1 cellular context compared by ENCODE assay signal in genomic region chrX:64394874-64395567, GRCh38.
A peak's percentile ranks its signal among the peaks of the same experiment; 100 is the strongest.
TF ChIP-seq lines count a peak whose summit lies in the region.

Gene MTMR8 (minus strand): TSS chrX:64395452. CDS start chrX:64395363, 89 bp downstream.

TF ChIP-seq in GM12878, 131 proteins besides CTCF, POLR2A, EP300 and RAD21:
- peak; percentile 71; the same call in 1 of the 2 replicates for TF ChIP-seq RAD51 (IDR thresholded peaks at IDR 0.05)
- TF ChIP-seq CHD2 (IDR thresholded peaks at IDR 0.05; ENCODE audit: borderline replicate concordance, low read depth, low read length), result peak; percentile 99
- peak; percentile 73 for TF ChIP-seq IRF5 (IDR thresholded peaks at IDR 0.05; ENCODE audit: borderline replicate concordance)
- TF ChIP-seq CREB1 (IDR thresholded peaks at IDR 0.05; ENCODE audit: low read depth), result no peak
- no peak for TF ChIP-seq RELA (IDR thresholded peaks at IDR 0.05; ENCODE audit: borderline replicate concordance, partially characterized antibody)
- peak; percentile 99 for TF ChIP-seq YY1 (IDR thresholded peaks at IDR 0.05; ENCODE audit: low read depth, low read length)
- no peak for TF ChIP-seq MEF2A (IDR thresholded peaks at IDR 0.05; ENCODE audit: insufficient read depth, low read depth, low read length)
- no peak for TF ChIP-seq LARP7 (IDR thresholded peaks at IDR 0.05)
- peak; percentile 95 for TF ChIP-seq RCOR1 (conservative IDR thresholded peaks at IDR 0.05; ENCODE audit: low read depth, low read length)
- TF ChIP-seq MXI1 (IDR thresholded peaks at IDR 0.05; ENCODE audit: low read depth, low read length), result no peak
- TF ChIP-seq SREBF1 (IDR thresholded peaks at IDR 0.05; ENCODE audit: low read length), result no peak
- no peak for TF ChIP-seq MAX (IDR thresholded peaks at IDR 0.05; ENCODE audit: low read depth, low read length)
- TF ChIP-seq FOS (IDR thresholded peaks at IDR 0.05; ENCODE audit: borderline replicate concordance, extremely low read depth, insufficient read length), result no peak
- TF ChIP-seq ZSCAN29 (IDR thresholded peaks at IDR 0.05), result no peak
- 0 out of 2 replicates have a peak, but pooled peaks have one; percentile 25 for TF ChIP-seq RB1 (IDR thresholded peaks at IDR 0.05; ENCODE audit: borderline replicate concordance)
- TF ChIP-seq SIN3A (IDR thresholded peaks at IDR 0.05; ENCODE audit: low read depth, low read length), result no peak; the same call in 1 of the 2 replicates
- TF ChIP-seq, protein P1, sequence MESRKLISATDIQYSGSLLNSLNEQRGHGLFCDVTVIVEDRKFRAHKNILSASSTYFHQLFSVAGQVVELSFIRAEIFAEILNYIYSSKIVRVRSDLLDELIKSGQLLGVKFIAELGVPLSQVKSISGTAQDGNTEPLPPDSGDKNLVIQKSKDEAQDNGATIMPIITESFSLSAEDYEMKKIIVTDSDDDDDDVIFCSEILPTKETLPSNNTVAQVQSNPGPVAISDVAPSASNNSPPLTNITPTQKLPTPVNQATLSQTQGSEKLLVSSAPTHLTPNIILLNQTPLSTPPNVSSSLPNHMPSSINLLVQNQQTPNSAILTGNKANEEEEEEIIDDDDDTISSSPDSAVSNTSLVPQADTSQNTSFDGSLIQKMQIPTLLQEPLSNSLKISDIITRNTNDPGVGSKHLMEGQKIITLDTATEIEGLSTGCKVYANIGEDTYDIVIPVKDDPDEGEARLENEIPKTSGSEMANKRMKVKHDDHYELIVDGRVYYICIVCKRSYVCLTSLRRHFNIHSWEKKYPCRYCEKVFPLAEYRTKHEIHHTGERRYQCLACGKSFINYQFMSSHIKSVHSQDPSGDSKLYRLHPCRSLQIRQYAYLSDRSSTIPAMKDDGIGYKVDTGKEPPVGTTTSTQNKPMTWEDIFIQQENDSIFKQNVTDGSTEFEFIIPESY (IDR thresholded peaks at IDR 0.05), result no peak
- TF ChIP-seq, protein P2, sequence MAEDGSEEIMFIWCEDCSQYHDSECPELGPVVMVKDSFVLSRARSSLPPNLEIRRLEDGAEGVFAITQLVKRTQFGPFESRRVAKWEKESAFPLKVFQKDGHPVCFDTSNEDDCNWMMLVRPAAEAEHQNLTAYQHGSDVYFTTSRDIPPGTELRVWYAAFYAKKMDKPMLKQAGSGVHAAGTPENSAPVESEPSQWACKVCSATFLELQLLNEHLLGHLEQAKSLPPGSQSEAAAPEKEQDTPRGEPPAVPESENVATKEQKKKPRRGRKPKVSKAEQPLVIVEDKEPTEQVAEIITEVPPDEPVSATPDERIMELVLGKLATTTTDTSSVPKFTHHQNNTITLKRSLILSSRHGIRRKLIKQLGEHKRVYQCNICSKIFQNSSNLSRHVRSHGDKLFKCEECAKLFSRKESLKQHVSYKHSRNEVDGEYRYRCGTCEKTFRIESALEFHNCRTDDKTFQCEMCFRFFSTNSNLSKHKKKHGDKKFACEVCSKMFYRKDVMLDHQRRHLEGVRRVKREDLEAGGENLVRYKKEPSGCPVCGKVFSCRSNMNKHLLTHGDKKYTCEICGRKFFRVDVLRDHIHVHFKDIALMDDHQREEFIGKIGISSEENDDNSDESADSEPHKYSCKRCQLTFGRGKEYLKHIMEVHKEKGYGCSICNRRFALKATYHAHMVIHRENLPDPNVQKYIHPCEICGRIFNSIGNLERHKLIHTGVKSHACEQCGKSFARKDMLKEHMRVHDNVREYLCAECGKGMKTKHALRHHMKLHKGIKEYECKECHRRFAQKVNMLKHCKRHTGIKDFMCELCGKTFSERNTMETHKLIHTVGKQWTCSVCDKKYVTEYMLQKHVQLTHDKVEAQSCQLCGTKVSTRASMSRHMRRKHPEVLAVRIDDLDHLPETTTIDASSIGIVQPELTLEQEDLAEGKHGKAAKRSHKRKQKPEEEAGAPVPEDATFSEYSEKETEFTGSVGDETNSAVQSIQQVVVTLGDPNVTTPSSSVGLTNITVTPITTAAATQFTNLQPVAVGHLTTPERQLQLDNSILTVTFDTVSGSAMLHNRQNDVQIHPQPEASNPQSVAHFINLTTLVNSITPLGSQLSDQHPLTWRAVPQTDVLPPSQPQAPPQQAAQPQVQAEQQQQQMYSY (CRISPR knock-in tag; IDR thresholded peaks at IDR 0.05), result no peak
- no peak for TF ChIP-seq CBX3 (IDR thresholded peaks at IDR 0.05; ENCODE audit: borderline replicate concordance, low read depth)
- no peak for TF ChIP-seq GABPA (IDR thresholded peaks at IDR 0.05; ENCODE audit: low read depth)
- no peak for TF ChIP-seq NRF1 (conservative IDR thresholded peaks at IDR 0.05; ENCODE audit: low read depth, low read length)
- TF ChIP-seq BCL3 (IDR thresholded peaks at IDR 0.05; ENCODE audit: borderline replicate concordance, insufficient read depth, low read depth, low read length, poor library complexity, severe bottlenecking), result no peak
- peak in 1 of 2 experiments; percentile 50; a peak in 1 of 3 replicates for TF ChIP-seq EGR1 (IDR thresholded peaks at IDR 0.05; ENCODE audit: borderline replicate concordance in 1 of 2, low read depth in 2 of 2, low read length in 2 of 2)
- TF ChIP-seq USF2 (IDR thresholded peaks at IDR 0.05; ENCODE audit: borderline replicate concordance, low read depth, low read length), result peak; percentile 27
- TF ChIP-seq TARDBP (IDR thresholded peaks at IDR 0.05; ENCODE audit: borderline replicate concordance), result no peak
- TF ChIP-seq, protein P3, sequence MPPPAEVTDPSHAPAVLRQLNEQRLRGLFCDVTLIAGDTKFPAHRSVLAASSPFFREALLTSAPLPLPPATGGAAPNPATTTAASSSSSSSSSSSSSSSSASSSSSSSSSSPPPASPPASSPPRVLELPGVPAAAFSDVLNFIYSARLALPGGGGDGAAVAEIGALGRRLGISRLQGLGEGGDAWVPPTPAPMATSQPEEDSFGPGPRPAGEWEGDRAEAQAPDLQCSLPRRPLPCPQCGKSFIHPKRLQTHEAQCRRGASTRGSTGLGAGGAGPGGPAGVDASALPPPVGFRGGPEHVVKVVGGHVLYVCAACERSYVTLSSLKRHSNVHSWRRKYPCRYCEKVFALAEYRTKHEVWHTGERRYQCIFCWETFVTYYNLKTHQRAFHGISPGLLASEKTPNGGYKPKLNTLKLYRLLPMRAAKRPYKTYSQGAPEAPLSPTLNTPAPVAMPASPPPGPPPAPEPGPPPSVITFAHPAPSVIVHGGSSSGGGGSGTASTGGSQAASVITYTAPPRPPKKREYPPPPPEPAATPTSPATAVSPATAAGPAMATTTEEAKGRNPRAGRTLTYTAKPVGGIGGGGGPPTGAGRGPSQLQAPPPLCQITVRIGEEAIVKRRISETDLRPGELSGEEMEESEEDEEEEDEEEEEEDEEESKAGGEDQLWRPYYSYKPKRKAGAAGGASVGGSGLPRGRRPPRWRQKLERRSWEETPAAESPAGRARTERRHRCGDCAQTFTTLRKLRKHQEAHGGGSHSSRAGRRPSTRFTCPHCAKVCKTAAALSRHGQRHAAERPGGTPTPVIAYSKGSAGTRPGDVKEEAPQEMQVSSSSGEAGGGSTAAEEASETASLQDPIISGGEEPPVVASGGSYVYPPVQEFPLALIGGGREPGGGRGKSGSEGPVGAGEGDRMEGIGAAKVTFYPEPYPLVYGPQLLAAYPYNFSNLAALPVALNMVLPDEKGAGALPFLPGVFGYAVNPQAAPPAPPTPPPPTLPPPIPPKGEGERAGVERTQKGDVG (CRISPR knock-in tag; IDR thresholded peaks at IDR 0.05), result no peak
- no peak for TF ChIP-seq SMAD5 (IDR thresholded peaks at IDR 0.05; ENCODE audit: low read depth)
- no peak for TF ChIP-seq ZNF24 (IDR thresholded peaks at IDR 0.05)
- TF ChIP-seq SREBF2 (IDR thresholded peaks at IDR 0.05; ENCODE audit: low read length), result no peak
- TF ChIP-seq BHLHE40 (IDR thresholded peaks at IDR 0.05; ENCODE audit: borderline replicate concordance in 1 of 2, low read depth in 2 of 2, low read length in 1 of 2), result peak; percentile 51 to 57; a peak in 2 of 4 replicates
- no peak for TF ChIP-seq ZNF622 (IDR thresholded peaks at IDR 0.05)
- no peak for TF ChIP-seq WRNIP1 (IDR thresholded peaks at IDR 0.05; ENCODE audit: borderline replicate concordance, low read depth, low read length)
- TF ChIP-seq NR2C2 (IDR thresholded peaks at IDR 0.05; ENCODE audit: borderline replicate concordance, control insufficient read depth, insufficient read length, low read depth), result no peak
- TF ChIP-seq, protein P4, sequence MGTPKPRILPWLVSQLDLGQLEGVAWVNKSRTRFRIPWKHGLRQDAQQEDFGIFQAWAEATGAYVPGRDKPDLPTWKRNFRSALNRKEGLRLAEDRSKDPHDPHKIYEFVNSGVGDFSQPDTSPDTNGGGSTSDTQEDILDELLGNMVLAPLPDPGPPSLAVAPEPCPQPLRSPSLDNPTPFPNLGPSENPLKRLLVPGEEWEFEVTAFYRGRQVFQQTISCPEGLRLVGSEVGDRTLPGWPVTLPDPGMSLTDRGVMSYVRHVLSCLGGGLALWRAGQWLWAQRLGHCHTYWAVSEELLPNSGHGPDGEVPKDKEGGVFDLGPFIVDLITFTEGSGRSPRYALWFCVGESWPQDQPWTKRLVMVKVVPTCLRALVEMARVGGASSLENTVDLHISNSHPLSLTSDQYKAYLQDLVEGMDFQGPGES (IDR thresholded peaks at IDR 0.05), result no peak
- TF ChIP-seq DPF2 (IDR thresholded peaks at IDR 0.05), result no peak
- no peak for TF ChIP-seq NR2F1 (conservative IDR thresholded peaks at IDR 0.05)
- no peak for TF ChIP-seq NFIC (IDR thresholded peaks at IDR 0.05; ENCODE audit: low read depth, low read length)
- peak; percentile 81 for TF ChIP-seq SIX5 (IDR thresholded peaks at IDR 0.05; ENCODE audit: low read depth, low read length, severe bottlenecking)
- TF ChIP-seq RBBP5 (conservative IDR thresholded peaks at IDR 0.05), result no peak
- TF ChIP-seq ZNF274 (IDR thresholded peaks at IDR 0.05; ENCODE audit: insufficient read depth, insufficient read length), result no peak
- no peak for TF ChIP-seq IKZF2 (IDR thresholded peaks at IDR 0.05)
- TF ChIP-seq STAT1 (conservative IDR thresholded peaks at IDR 0.05), result no peak
- no peak for TF ChIP-seq MTA2 (IDR thresholded peaks at IDR 0.05; ENCODE audit: low read depth)
- TF ChIP-seq POU2F2 (IDR thresholded peaks at IDR 0.05; ENCODE audit: borderline replicate concordance, low read depth, low read length), result no peak
- TF ChIP-seq, protein P5, sequence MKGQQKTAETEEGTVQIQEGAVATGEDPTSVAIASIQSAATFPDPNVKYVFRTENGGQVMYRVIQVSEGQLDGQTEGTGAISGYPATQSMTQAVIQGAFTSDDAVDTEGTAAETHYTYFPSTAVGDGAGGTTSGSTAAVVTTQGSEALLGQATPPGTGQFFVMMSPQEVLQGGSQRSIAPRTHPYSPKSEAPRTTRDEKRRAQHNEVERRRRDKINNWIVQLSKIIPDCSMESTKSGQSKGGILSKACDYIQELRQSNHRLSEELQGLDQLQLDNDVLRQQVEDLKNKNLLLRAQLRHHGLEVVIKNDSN (IDR thresholded peaks at IDR 0.05; ENCODE audit: borderline replicate concordance, extremely low read length, insufficient read depth, low read depth, low read length), result peak; percentile 74
- TF ChIP-seq CBFB (IDR thresholded peaks at IDR 0.05; ENCODE audit: low read depth), result peak; percentile 73
- no peak for TF ChIP-seq RUNX3 (IDR thresholded peaks at IDR 0.05; ENCODE audit: low read length)
- no peak for TF ChIP-seq ESRRA (IDR thresholded peaks at IDR 0.05; ENCODE audit: low read length)
- TF ChIP-seq ZZZ3 (IDR thresholded peaks at IDR 0.05; ENCODE audit: control insufficient read depth, insufficient read length, low read depth), result no peak
- TF ChIP-seq HCFC1 (IDR thresholded peaks at IDR 0.05; ENCODE audit: low read length), result peak; percentile 80
- peak; percentile 81 for TF ChIP-seq BRCA1 (IDR thresholded peaks at IDR 0.05; ENCODE audit: low read depth, low read length)
